Comparison of ENCODE assay signal across 29 cellular contexts in the genomic region with DNA sequence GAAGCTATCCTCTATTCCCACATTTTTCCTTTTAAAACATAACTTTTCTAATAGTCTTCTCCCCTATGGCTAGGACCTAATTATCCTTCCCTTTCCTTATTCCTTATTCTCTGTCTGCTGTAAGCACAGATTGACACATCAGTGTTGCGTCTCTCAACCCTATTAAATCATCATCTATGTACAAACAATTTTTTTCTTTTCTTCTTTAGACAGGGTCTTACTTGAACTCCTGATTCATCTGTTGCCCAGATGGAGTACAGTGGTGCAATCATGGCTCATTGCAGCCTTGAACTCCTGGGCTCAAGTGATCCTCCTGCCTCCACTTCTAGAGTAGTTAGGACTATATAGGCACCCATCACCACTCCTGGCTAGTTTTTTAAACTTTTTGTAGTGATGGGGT. TPM values are rescaled to one million over a fixed set of nuclear protein-coding genes. Genes with fewer than 3 reads are reported as not detected.
"Had no signal": no experiment of that assay in that cellular context is flagged by ENCODE, and none has a peak within 500 bp of the region (broad histone marks: within the 10 kb centered on the region; RNA-seq: fewer than 3 reads in every experiment).

No MANE protein-coding gene starts in this region.

- H3K4me1 Mint-ChIP-seq: mesothelial cell of epicardium, nephron progenitor cell had no signal

- H3K27me3 Mint-ChIP-seq: activated CD4-positive, alpha-beta T cell treated with anti-CD3 and anti-CD28 coated beads, Interleukin-2, amount 10 ng/mL, durations not matched to agents 24 days and 14 days; naive B cell had no signal

- DNase-seq: activated CD4-positive, alpha-beta T cell treated with anti-CD3 and anti-CD28 coated beads, Interleukin-2, amount 10 ng/mL, durations not matched to agents 24 days and 14 days; activated gamma-delta T cell treated with Interleukin-2 at 50 U/mL for 16 hours; activated naive CD4-positive, alpha-beta T cell treated with anti-CD3 and anti-CD28 coated beads, Interleukin-2, amount 50 U/mL, for 16 hours; activated T-cell treated with anti-CD3 and anti-CD28 coated beads, Interleukin-2, amount 50 U/mL, for 1 hour; amygdala; dorsolateral prefrontal cortex; effector memory CD4-positive, alpha-beta T cell; foreskin fibroblast; head of caudate nucleus; hippocampal formation; immature natural killer cell; kidney; left colon; naive B cell; nephron progenitor cell; pancreas; retina; stimulated activated CD4-positive, alpha-beta T cell treated with anti-CD3 and anti-CD28 coated beads, Interleukin-12 subunit alpha, Interleukin-12 subunit beta, amount 100 ng/mL, for 4 hours; stimulated activated CD4-positive, alpha-beta T cell treated with anti-CD3 and anti-CD28 coated beads, Interleukin-4, amount 100 ng/mL, for 1 hour; T-helper 1 cell; tibial artery had no signal

- H3K27ac Mint-ChIP-seq: activated CD4-positive, alpha-beta T cell treated with anti-CD3 and anti-CD28 coated beads, Interleukin-2, amount 10 ng/mL, durations not matched to agents 24 days and 14 days; immature natural killer cell; mesothelial cell of epicardium; nephron progenitor cell had no signal

- H3K4me3 ChIP-seq: coronary artery, dorsolateral prefrontal cortex, pancreas, prostate gland, skin epidermis, suprapubic skin, tibial artery had no signal

- H3K4me3 Mint-ChIP-seq: activated CD4-positive, alpha-beta T cell treated with anti-CD3 and anti-CD28 coated beads, Interleukin-2, amount 10 ng/mL, durations not matched to agents 24 days and 14 days; immature natural killer cell; mesothelial cell of epicardium; naive B cell; nephron progenitor cell had no signal

- H3K9me3 Mint-ChIP-seq: activated CD4-positive, alpha-beta T cell treated with anti-CD3 and anti-CD28 coated beads, Interleukin-2, amount 10 ng/mL, durations not matched to agents 24 days and 14 days; immature natural killer cell; mesothelial cell of epicardium; naive B cell; nephron progenitor cell had no signal

- H3K36me3 Mint-ChIP-seq: naive B cell had no signal

- ATAC-seq: activated CD4-positive, CD25-positive, alpha-beta regulatory T cell treated with anti-CD3 and anti-CD28 coated beads, Interleukin-2, amount 50 U/mL, for 24 hours; left colon; pancreas; sciatic nerve had no signal

RNA-seq across cellular contexts. Expression of gene KLHDC9, which starts 8.3 kb away (rescaled TPM):
- total RNA-seq: activated CD4-positive, alpha-beta T cell treated with anti-CD3 and anti-CD28 coated beads, Interleukin-2, amount 10 ng/mL, durations not matched to agents 24 days and 14 days had no signal

RNA-seq across cellular contexts. Expression of gene NECTIN4, which starts 17.1 kb away (rescaled TPM):
- total RNA-seq: cerebellum had no signal
